1 cellular context compared by ENCODE assay signal in the genomic region with DNA sequence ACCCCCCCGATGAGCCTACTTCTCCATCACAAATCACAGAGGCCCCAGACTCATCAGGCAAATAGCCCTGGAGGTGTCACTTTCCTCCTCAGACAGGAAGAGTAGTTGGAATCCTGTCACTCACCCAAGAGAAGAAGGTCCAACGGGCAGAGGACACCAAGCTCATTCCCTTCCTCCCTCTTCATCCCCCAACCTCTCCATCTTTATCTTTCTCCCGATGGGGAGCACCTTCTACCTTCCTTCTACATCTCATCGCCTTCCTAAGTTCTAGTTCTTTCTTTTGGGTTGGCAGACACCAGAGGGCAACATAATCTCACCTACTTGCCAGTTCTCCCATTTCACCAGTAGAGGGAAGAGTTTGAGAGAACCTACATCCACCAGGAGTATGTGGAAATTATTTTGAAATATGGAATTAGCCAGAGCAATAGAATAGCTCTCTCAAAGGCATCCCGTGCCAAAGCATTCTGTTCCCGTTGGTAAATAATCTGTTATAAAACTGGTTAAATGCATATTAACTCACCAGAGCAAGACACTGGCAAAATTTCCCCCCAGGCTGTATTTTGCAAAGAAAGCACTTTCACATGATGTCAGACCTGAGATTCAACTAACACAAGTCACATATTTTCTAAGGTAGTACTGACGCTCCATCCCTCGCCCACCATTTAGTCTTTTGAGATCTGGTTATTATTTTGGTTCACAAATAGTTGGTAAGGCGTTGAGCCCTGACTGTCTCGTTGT.
TF ChIP-seq lines count a peak whose summit lies in the region.

No MANE protein-coding gene starts in this region.

TF ChIP-seq in GM23338, 12 proteins besides CTCF, POLR2A, EP300 and RAD21:
- TF ChIP-seq CREB1 (CRISPR knock-in tag; IDR thresholded peaks at IDR 0.05; ENCODE audit: low read depth): 0 out of 2 replicates have a peak, but pooled peaks have one; percentile 12
- TF ChIP-seq, protein P1, sequence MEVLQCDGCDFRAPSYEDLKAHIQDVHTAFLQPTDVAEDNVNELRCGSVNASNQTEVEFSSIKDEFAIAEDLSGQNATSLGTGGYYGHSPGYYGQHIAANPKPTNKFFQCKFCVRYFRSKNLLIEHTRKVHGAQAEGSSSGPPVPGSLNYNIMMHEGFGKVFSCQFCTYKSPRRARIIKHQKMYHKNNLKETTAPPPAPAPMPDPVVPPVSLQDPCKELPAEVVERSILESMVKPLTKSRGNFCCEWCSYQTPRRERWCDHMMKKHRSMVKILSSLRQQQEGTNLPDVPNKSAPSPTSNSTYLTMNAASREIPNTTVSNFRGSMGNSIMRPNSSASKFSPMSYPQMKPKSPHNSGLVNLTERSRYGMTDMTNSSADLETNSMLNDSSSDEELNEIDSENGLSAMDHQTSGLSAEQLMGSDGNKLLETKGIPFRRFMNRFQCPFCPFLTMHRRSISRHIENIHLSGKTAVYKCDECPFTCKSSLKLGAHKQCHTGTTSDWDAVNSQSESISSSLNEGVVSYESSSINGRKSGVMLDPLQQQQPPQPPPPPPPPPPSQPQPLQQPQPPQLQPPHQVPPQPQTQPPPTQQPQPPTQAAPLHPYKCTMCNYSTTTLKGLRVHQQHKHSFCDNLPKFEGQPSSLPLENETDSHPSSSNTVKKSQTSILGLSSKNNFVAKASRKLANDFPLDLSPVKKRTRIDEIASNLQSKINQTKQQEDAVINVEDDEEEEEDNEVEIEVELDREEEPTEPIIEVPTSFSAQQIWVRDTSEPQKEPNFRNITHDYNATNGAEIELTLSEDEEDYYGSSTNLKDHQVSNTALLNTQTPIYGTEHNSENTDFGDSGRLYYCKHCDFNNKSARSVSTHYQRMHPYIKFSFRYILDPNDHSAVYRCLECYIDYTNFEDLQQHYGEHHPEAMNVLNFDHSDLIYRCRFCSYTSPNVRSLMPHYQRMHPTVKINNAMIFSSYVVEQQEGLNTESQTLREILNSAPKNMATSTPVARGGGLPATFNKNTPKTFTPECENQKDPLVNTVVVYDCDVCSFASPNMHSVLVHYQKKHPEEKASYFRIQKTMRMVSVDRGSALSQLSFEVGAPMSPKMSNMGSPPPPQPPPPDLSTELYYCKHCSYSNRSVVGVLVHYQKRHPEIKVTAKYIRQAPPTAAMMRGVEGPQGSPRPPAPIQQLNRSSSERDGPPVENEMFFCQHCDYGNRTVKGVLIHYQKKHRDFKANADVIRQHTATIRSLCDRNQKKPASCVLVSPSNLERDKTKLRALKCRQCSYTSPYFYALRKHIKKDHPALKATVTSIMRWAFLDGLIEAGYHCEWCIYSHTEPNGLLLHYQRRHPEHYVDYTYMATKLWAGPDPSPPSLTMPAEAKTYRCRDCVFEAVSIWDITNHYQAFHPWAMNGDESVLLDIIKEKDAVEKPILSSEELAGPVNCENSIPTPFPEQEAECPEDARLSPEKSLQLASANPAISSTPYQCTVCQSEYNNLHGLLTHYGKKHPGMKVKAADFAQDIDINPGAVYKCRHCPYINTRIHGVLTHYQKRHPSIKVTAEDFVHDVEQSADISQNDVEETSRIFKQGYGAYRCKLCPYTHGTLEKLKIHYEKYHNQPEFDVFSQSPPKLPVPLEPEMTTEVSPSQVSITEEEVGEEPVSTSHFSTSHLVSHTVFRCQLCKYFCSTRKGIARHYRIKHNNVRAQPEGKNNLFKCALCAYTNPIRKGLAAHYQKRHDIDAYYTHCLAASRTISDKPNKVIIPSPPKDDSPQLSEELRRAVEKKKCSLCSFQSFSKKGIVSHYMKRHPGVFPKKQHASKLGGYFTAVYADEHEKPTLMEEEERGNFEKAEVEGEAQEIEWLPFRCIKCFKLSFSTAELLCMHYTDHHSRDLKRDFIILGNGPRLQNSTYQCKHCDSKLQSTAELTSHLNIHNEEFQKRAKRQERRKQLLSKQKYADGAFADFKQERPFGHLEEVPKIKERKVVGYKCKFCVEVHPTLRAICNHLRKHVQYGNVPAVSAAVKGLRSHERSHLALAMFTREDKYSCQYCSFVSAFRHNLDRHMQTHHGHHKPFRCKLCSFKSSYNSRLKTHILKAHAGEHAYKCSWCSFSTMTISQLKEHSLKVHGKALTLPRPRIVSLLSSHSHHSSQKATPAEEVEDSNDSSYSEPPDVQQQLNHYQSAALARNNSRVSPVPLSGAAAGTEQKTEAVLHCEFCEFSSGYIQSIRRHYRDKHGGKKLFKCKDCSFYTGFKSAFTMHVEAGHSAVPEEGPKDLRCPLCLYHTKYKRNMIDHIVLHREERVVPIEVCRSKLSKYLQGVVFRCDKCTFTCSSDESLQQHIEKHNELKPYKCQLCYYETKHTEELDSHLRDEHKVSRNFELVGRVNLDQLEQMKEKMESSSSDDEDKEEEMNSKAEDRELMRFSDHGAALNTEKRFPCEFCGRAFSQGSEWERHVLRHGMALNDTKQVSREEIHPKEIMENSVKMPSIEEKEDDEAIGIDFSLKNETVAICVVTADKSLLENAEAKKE (CRISPR knock-in tag; IDR thresholded peaks at IDR 0.05): peak; percentile 76; the same call in 1 of the 2 replicates
- TF ChIP-seq ZNF114 (CRISPR knock-in tag; IDR thresholded peaks at IDR 0.05): no peak
